8 cellular contexts compared by ENCODE assay signal in genomic region chr3:179071161-179071568, GRCh38. TPM values are rescaled to one million over a fixed set of nuclear protein-coding genes. Genes with fewer than 3 reads are reported as not detected.
DNase-seq lines count a peak whose midpoint lies in the region; ATAC-seq and TF ChIP-seq lines count a peak whose summit lies in the region.

No MANE protein-coding gene starts in this region.

- H3K4me3 ChIP-seq in astrocyte of the spinal cord (ENCODE audit: low read depth, low read length): peak overlapping the region; percentile 70
- peak overlapping the region; percentile 77 for H3K4me3 ChIP-seq in kidney epithelial cell (ENCODE audit: low read depth, low read length)

- peaks cover 1% of the 10 kb centered on the region for H3K36me3 ChIP-seq in kidney epithelial cell (ENCODE audit: control insufficient read depth, insufficient read depth, low read length)

- peak overlapping the region; percentile 93 to 96 (median 94) for H3K4me3 Mint-ChIP-seq in T-cell

- no peaks in the 10 kb centered on the region for H3K27me3 Mint-ChIP-seq in T-cell

- in situ Hi-C loops in astrocyte of the spinal cord (cut with HindIII; ENCODE audit: low sequenced_read_pairs): no loop called here

- H3K4me1 Mint-ChIP-seq in T-cell: peaks cover 52 to 55% (median 53%) of the 10 kb centered on the region in 3 donors

- POLR2A ChIA-PET in T-cell (lab: Charles Lee): no interaction called here

- H3K36me3 Mint-ChIP-seq in T-cell: peaks cover 16% of the 10 kb centered on the region

- CTCF ChIA-PET in T-cell (lab: Charles Lee): interaction anchor here (0.8 to 1.4 kb wide), 3 partner anchors 28 to 56 kb away, joined by 3 to 5 read pairs (median 4); no protein-coding TSS in a partner anchor

- no peaks in the 10 kb centered on the region for H3K27me3 ChIP-seq in kidney epithelial cell (ENCODE audit: control insufficient read depth, insufficient read depth, low read length)

- H3K27ac ChIP-seq in C4-2B: peak overlapping the region; percentile 69

- no peaks in the 10 kb centered on the region for H3K9me3 Mint-ChIP-seq in T-cell

- no peak; the same call in 1 of the 2 replicates for TF ChIP-seq CTCF in C4-2B (conservative IDR thresholded peaks at IDR 0.05)
- TF ChIP-seq CTCF in astrocyte of the spinal cord (IDR thresholded peaks at IDR 0.05; ENCODE audit: low read depth, low read length): no peak
- no peak for TF ChIP-seq CTCF in kidney epithelial cell (IDR thresholded peaks at IDR 0.05; ENCODE audit: insufficient read depth, low read length, poor library complexity, severe bottlenecking)

- peak overlapping the region; percentile 87 to 94 for H3K27ac Mint-ChIP-seq in T-cell

- ATAC-seq in GM19452 (IDR thresholded peaks at IDR 0.05; ENCODE audit: unreplicated experiment) (peak; percentile 43), HG03520 (IDR thresholded peaks at IDR 0.05; ENCODE audit: unreplicated experiment) (peak; percentile 31), T-cell (replicated peaks in 1 of 4) (peak; percentile 32 to 79 (median 34))

- DNase-seq in T-cell (peak in 33 of 34 experiments; percentile 2 to 78 (median 67)), astrocyte of the spinal cord (ENCODE audit: low read depth, low spot score) (peak; percentile 42), kidney epithelial cell (ENCODE audit: low read depth) (no peak), GM03348 (ENCODE audit: low spot score) (no peak)
- peak; percentile 61 for DNase-seq in stimulated activated CD4-positive, alpha-beta T cell treated with anti-CD3 and anti-CD28 coated beads, Interleukin-2, amount 100 ng/mL, for 4 hours (ENCODE audit: low read depth)

RNA-seq across cellular contexts. Expression of gene ZMAT3, which starts 0.4 kb away (rescaled TPM):
- total RNA-seq in T-cell: 10 to 100 TPM; 17.6 to 24.2 (median 19.6) TPM
- 49.3 and 51.7 TPM in 2 replicates for total RNA-seq in kidney epithelial cell

Comparison
In these comparisons a context has a peak if more than half of its experiments do, and no peak if none do; other contexts are left out.
1. DNase-seq: peak in T-cell (33 of 34), astrocyte of the spinal cord (single experiment) and stimulated activated CD4-positive, alpha-beta T cell treated with anti-CD3 and anti-CD28 coated beads, Interleukin-2, amount 100 ng/mL, for 4 hours (single experiment); none in kidney epithelial cell (single experiment) and GM03348 (single experiment).
2. Peak in every context shown above with its lines, with median percentiles within 50 percentile points of each other: ATAC-seq.